9 cellular contexts compared by ENCODE assay signal in genomic region chr19:10104665-10105221, GRCh38. TPM values are rescaled to one million over a fixed set of nuclear protein-coding genes. Genes with fewer than 3 reads are reported as not detected.
DNase-seq lines count a peak whose midpoint lies in the region; ATAC-seq and TF ChIP-seq lines count a peak whose summit lies in the region.
"Had no signal": no experiment of that assay in that cellular context is flagged by ENCODE, and none has a peak within 500 bp of the region (broad histone marks: within the 10 kb centered on the region; RNA-seq: fewer than 3 reads in every experiment).

No MANE protein-coding gene starts in this region.

- no peak overlapping the region for H3K4ac ChIP-seq in IMR-90 (ENCODE audit: low read depth, low read length)

- H3K36me3 Mint-ChIP-seq in neural crest cell (ENCODE audit: low read depth) (peaks cover 9% of the 10 kb centered on the region), WTC11 (peaks cover 28% of the 10 kb centered on the region)

- no peak overlapping the region; a peak in 1 of 4 replicates for H4K8ac ChIP-seq in IMR-90 (ENCODE audit: low read depth in 2 of 2, low read length in 2 of 2)

- no peak overlapping the region for H3K56ac ChIP-seq in IMR-90 (ENCODE audit: extremely low read depth, insufficient read depth, low read length)

- H3K23ac ChIP-seq in IMR-90 (ENCODE audit: low read depth, low read length): no peak overlapping the region

- H2AK5ac ChIP-seq in IMR-90 (ENCODE audit: low read depth, low read length): no peak overlapping the region

- H3K14ac ChIP-seq in IMR-90 (replicated peaks; ENCODE audit: low read depth, low read length): no peak overlapping the region

- no peak for DNase-seq in IMR-90
- DNase-seq in activated T-cell treated with anti-CD3 and anti-CD28 coated beads, Interleukin-2, amount 50 U/mL, for 48 hours: peak; percentile 82 to 85
- no peak for DNase-seq in neural crest cell (ENCODE audit: low read depth, low spot score)
- DNase-seq in tibial artery: no peak
- DNase-seq in WTC11 (ENCODE audit: low spot score): no peak
- no peak for DNase-seq in Ammon's horn (ENCODE audit: low spot score)
- DNase-seq in hepatocyte (ENCODE audit: low spot score): no peak

- TF ChIP-seq RAD21 in IMR-90 (IDR thresholded peaks at IDR 0.05; ENCODE audit: low read length): no peak

- H3K27ac ChIP-seq in IMR-90 (ENCODE audit: insufficient read depth, low read length): no peak overlapping the region
- H3K27ac ChIP-seq in tibial artery: no peak overlapping the region
- H3K27ac ChIP-seq in hepatocyte: no peak overlapping the region
- H3K27ac ChIP-seq: psoas muscle had no signal

- H3K9ac ChIP-seq in IMR-90 (ENCODE audit: low read depth, low read length): no peak overlapping the region

- 0 out of 2 replicates have a peak, but pooled peaks cover 5% of the 10 kb centered on the region for H4K20me1 ChIP-seq in IMR-90 (ENCODE audit: insufficient read depth, low read length)
- H4K20me1 ChIP-seq in hepatocyte (ENCODE audit: insufficient read depth, poor library complexity, severe bottlenecking): no peaks in the 10 kb centered on the region

- POLR2A ChIA-PET in IMR-90 (lab: Charles Lee; ENCODE audit: unreplicated experiment): no interaction called here
- POLR2A ChIA-PET in WTC11 (lab: Charles Lee): no interaction called here

- no peak overlapping the region for H3K4me2 ChIP-seq in IMR-90 (ENCODE audit: low read depth, low read length)
- no peak overlapping the region for H3K4me2 ChIP-seq in hepatocyte

- H4K91ac ChIP-seq in IMR-90 (ENCODE audit: insufficient read depth, low read depth, low read length): no peak overlapping the region

- H3K27me3 ChIP-seq in IMR-90 (ENCODE audit: control insufficient read depth, insufficient read depth, low read length) (no peaks in the 10 kb centered on the region), tibial artery (no peaks in the 10 kb centered on the region), hepatocyte (no peaks in the 10 kb centered on the region)

- no TSS peak for BruUV-seq in IMR-90 (replicated peaks; lab: Mats Ljungman, UMichigan)

- H3K9me3 Mint-ChIP-seq in neural crest cell (no peaks in the 10 kb centered on the region), WTC11 (no peaks in the 10 kb centered on the region)

- 68% methylated on average over 7 of the region's 13 CpGs; no CpG with 5 or more reads in 1 of the 2 experiments for WGBS in IMR-90 (ENCODE audit: extremely low coverage in 2 of 2, insufficient read length in 1 of 2), 2 experiments
- 71% methylated on average over 12 of the region's 13 CpGs for WGBS in hepatocyte (ENCODE audit: low lambda C conversion rate, missing lambda C conversion rate)

- intact Hi-C loops in IMR-90 (cut with micrococcal nuclease): loop anchor here (5.0 kb wide), 1 partner anchor 148 kb away; the partner anchor contains the start of gene MRPL4
- intact Hi-C loops in tibial artery (cut with DNase I; ENCODE audit: low total_unique reads): loop anchor here (5.0 to 10.0 kb wide), 2 partner anchors 90 to 148 kb away; partner anchors contain the start of genes DNMT1 and MRPL4

- no peaks in the 10 kb centered on the region for H3K9me3 ChIP-seq in IMR-90 (ENCODE audit: control insufficient read depth, insufficient read depth, low read length)
- no peaks in the 10 kb centered on the region for H3K9me3 ChIP-seq in tibial artery
- H3K9me3 ChIP-seq in hepatocyte (ENCODE audit: low read depth): no peaks in the 10 kb centered on the region
- H3K9me3 ChIP-seq: psoas muscle had no signal

- peak overlapping the region; percentile 92 for H3K27ac Mint-ChIP-seq in neural crest cell (ENCODE audit: unreplicated experiment)
- no peak overlapping the region for H3K27ac Mint-ChIP-seq in WTC11

- H2BK120ac ChIP-seq in IMR-90 (ENCODE audit: low read depth, low read length): no peak overlapping the region

- H2BK15ac ChIP-seq in IMR-90 (ENCODE audit: low read depth, low read length): no peak overlapping the region

- peak; percentile 39 for ATAC-seq in GM19463 (IDR thresholded peaks at IDR 0.05; ENCODE audit: unreplicated experiment)
- ATAC-seq in IMR-90 (ENCODE audit: low read depth): no peak
- ATAC-seq in WTC11: no peak
- ATAC-seq: psoas muscle had no signal

- H3K27me3 Mint-ChIP-seq in neural crest cell (ENCODE audit: low read depth): peaks cover 4% of the 10 kb centered on the region
- peaks cover 5% of the 10 kb centered on the region; the same call in 1 of the 2 replicates for H3K27me3 Mint-ChIP-seq in WTC11 (ENCODE audit: low read depth)

- H3K4me3 Mint-ChIP-seq in neural crest cell (peak overlapping the region; percentile 78), WTC11 (no peak overlapping the region)

- in situ Hi-C loops in IMR-90 (cut with MboI; ENCODE audit: low sequenced_read_pairs): no loop called here

- CTCF ChIA-PET in IMR-90 (lab: Yijun Ruan, JAX) (interaction anchor here (0.7 to 0.8 kb wide), 2 partner anchors 115 to 312 kb away, joined by 3 to 4 read pairs; no protein-coding TSS in a partner anchor), WTC11 (lab: Charles Lee) (interaction anchor here (0.6 to 1.4 kb wide), 2 partner anchors 77 to 118 kb away, joined by 3 read pairs; no protein-coding TSS in a partner anchor)

- H2BK20ac ChIP-seq in IMR-90 (ENCODE audit: low read depth, low read length): no peak overlapping the region

- no peak overlapping the region for H3K4me3 ChIP-seq in IMR-90 (ENCODE audit: insufficient read depth, low read depth, low read length)
- no peak overlapping the region for H3K4me3 ChIP-seq in tibial artery
- H3K4me3 ChIP-seq in hepatocyte: no peak overlapping the region

- H2AFZ ChIP-seq in IMR-90 (replicated peaks; ENCODE audit: low read length, poor library complexity): peak overlapping the region; percentile 61
- no peak overlapping the region for H2AFZ ChIP-seq in hepatocyte

- H3K18ac ChIP-seq in IMR-90 (ENCODE audit: low read depth, low read length): no peak overlapping the region

- peaks cover 21% of the 10 kb centered on the region for H3K79me2 ChIP-seq in hepatocyte

- TF ChIP-seq POLR2A in IMR-90 (IDR thresholded peaks at IDR 0.05; ENCODE audit: low read depth, low read length): no peak

- H3K9me1 ChIP-seq in IMR-90 (ENCODE audit: insufficient read depth, low read length): no peaks in the 10 kb centered on the region

- peaks cover 9% of the 10 kb centered on the region for H3K4me1 Mint-ChIP-seq in neural crest cell
- peaks cover 10% of the 10 kb centered on the region for H3K4me1 Mint-ChIP-seq in WTC11

- H3K9me2 ChIP-seq in hepatocyte (replicated peaks; ENCODE audit: insufficient read depth): no peaks in the 10 kb centered on the region

- H2BK5ac ChIP-seq in IMR-90 (ENCODE audit: low read depth, low read length, poor library complexity, severe bottlenecking): no peak overlapping the region

- peaks cover 15 to 29% of the 10 kb centered on the region in 2 experiments for H3K79me1 ChIP-seq in IMR-90 (ENCODE audit: low read depth in 1 of 2, low read length in 2 of 2)

- dilution Hi-C loops in IMR-90 (cut with HindIII; ENCODE audit: low sequenced_read_pairs, unreplicated experiment): no loop called here

- H4K5ac ChIP-seq in IMR-90 (ENCODE audit: low read depth, low read length): no peak overlapping the region

- peaks cover 16% of the 10 kb centered on the region for H3K36me3 ChIP-seq in IMR-90 (ENCODE audit: control insufficient read depth, insufficient read depth, low read length)
- peaks cover 24 to 25% (median 24%) of the 10 kb centered on the region in 3 donors for H3K36me3 ChIP-seq in tibial artery
- no peaks in the 10 kb centered on the region for H3K36me3 ChIP-seq in hepatocyte (replicated peaks; ENCODE audit: insufficient read depth, low read depth)

- H2AK9ac ChIP-seq in IMR-90 (replicated peaks; ENCODE audit: low read depth, low read length, poor library complexity): no peak overlapping the region

- peaks cover 4% of the 10 kb centered on the region for H3K4me1 ChIP-seq in IMR-90 (ENCODE audit: control insufficient read depth, insufficient read depth, low read length)
- H3K4me1 ChIP-seq in tibial artery: peaks cover 0 to 18% (median 15%) of the 10 kb centered on the region in 4 donors
- peaks cover 7% of the 10 kb centered on the region for H3K4me1 ChIP-seq in hepatocyte (ENCODE audit: insufficient read depth)

- TF ChIP-seq CTCF in IMR-90 (conservative IDR thresholded peaks at IDR 0.05; ENCODE audit: low read depth, low read length) (no peak), neural crest cell (conservative IDR thresholded peaks at IDR 0.05) (no peak), tibial artery (IDR thresholded peaks at IDR 0.05) (no peak), WTC11 (IDR thresholded peaks at IDR 0.05) (no peak), hepatocyte (IDR thresholded peaks at IDR 0.05; ENCODE audit: poor library complexity) (no peak)

RNA-seq across cellular contexts. Expression of gene PPAN, which starts 1.4 kb away (rescaled TPM):
- total RNA-seq in IMR-90 (2012; rRNA removed): 24.0 and 30.3 TPM in 2 replicates
- 38.2 and 41.6 TPM in 2 replicates for polyA plus RNA-seq in IMR-90 (2012; rRNA removed)
- 29.2 and 34.9 TPM in 2 replicates for polyA plus RNA-seq in IMR-90 (2012; cell fraction: cytosol; rRNA removed)
- 125 and 180 TPM in 2 replicates for polyA plus RNA-seq in IMR-90 (2012; cell fraction: nucleus; rRNA removed; ENCODE audit: low replicate concordance)
- 77.8 and 84.5 TPM in 2 replicates for total RNA-seq in neural crest cell
- total RNA-seq in WTC11 (2021): 74.1 to 83.7 TPM (median 80.8 TPM) in 3 replicates
- 15.0 and 15.5 TPM in 2 replicates for total RNA-seq in hepatocyte
- 26.0 and 41.9 TPM in 2 replicates for polyA plus RNA-seq in hepatocyte

RNA-seq across cellular contexts. Expression of gene ANGPTL6, which starts 2.3 kb away (rescaled TPM):
- total RNA-seq in IMR-90 (2012; rRNA removed): not detected in 2 replicates
- 0.17 and 0.21 TPM in 2 replicates for polyA plus RNA-seq in IMR-90 (2012; rRNA removed)
- polyA plus RNA-seq in IMR-90 (2012; cell fraction: cytosol; rRNA removed): 0.29 and 0.62 TPM in 2 replicates
- 0.86 and 1.6 TPM in 2 replicates for polyA plus RNA-seq in IMR-90 (2012; cell fraction: nucleus; rRNA removed; ENCODE audit: low replicate concordance)
- total RNA-seq in neural crest cell: not detected in 2 replicates
- total RNA-seq in WTC11 (2021): 0.21 to 0.30 TPM (median 0.28 TPM) in 3 replicates
- total RNA-seq in hepatocyte: 3.9 and 5.9 TPM in 2 replicates
- polyA plus RNA-seq in hepatocyte: 4.7 and 5.5 TPM in 2 replicates
- total RNA-seq: psoas muscle had no signal

RNA-seq across cellular contexts. Expression of gene P2RY11, which starts 6.8 kb away (rescaled TPM):
- total RNA-seq in IMR-90 (2012; rRNA removed): 0.54 and 0.56 TPM in 2 replicates
- polyA plus RNA-seq in IMR-90 (2012; rRNA removed): 4.5 and 6.6 TPM in 2 replicates
- polyA plus RNA-seq in IMR-90 (2012; cell fraction: cytosol; rRNA removed): 1.3 and 3.6 TPM in 2 replicates
- polyA plus RNA-seq in IMR-90 (2012; cell fraction: nucleus; rRNA removed; ENCODE audit: low replicate concordance): 30.7 and 82.4 TPM in 2 replicates
- 25.9 and 26.9 TPM in 2 replicates for total RNA-seq in neural crest cell
- 21.0 to 21.5 TPM (median 21.2 TPM) in 3 replicates for total RNA-seq in WTC11 (2021)
- 2.7 and 3.8 TPM in 2 replicates for total RNA-seq in hepatocyte
- polyA plus RNA-seq in hepatocyte: 6.1 TPM in 2 replicates

RNA-seq across cellular contexts. Expression of gene EIF3G, which starts 15.0 kb away (rescaled TPM):
- total RNA-seq in IMR-90 (2012; rRNA removed) (209 and 278 TPM in 2 replicates), neural crest cell (210 and 224 TPM in 2 replicates), WTC11 (2021) (318 to 333 TPM (median 323 TPM) in 3 replicates), hepatocyte (138 and 169 TPM in 2 replicates)
- polyA plus RNA-seq in IMR-90 (2012; rRNA removed) (235 and 243 TPM in 2 replicates), hepatocyte (134 and 157 TPM in 2 replicates)
- polyA plus RNA-seq in IMR-90 (2012; cell fraction: cytosol; rRNA removed): 193 and 253 TPM in 2 replicates
- 464 and 890 TPM in 2 replicates for polyA plus RNA-seq in IMR-90 (2012; cell fraction: nucleus; rRNA removed; ENCODE audit: low replicate concordance)

RNA-seq across cellular contexts. Expression of gene SHFL, which starts 18.6 kb away (rescaled TPM):
- total RNA-seq in IMR-90 (2012; rRNA removed) (9.0 and 10.0 TPM in 2 replicates), neural crest cell (0.89 and 0.93 TPM in 2 replicates), WTC11 (2021) (22.5 to 28.4 TPM (median 23.0 TPM) in 3 replicates), hepatocyte (26.0 and 28.7 TPM in 2 replicates)
- polyA plus RNA-seq in IMR-90 (2012; rRNA removed) (32.1 and 34.3 TPM in 2 replicates), hepatocyte (48.7 and 50.9 TPM in 2 replicates)
- polyA plus RNA-seq in IMR-90 (2012; cell fraction: cytosol; rRNA removed): 21.2 and 37.5 TPM in 2 replicates
- 205 and 249 TPM in 2 replicates for polyA plus RNA-seq in IMR-90 (2012; cell fraction: nucleus; rRNA removed; ENCODE audit: low replicate concordance)

Comparison
In these comparisons a context has a peak if more than half of its experiments do, and no peak if none do; other contexts are left out.
1. DNase-seq: peak in activated T-cell treated with anti-CD3 and anti-CD28 coated beads, Interleukin-2, amount 50 U/mL, for 48 hours (2 of 2); none in IMR-90 (single experiment), neural crest cell (single experiment), tibial artery (0 of 2), WTC11 (single experiment), Ammon's horn (single experiment) and hepatocyte (single experiment).